Comparison of ENCODE assay signal across 27 cellular contexts in genomic region chr1:205780335-205780734, GRCh38.
"Had no signal": no experiment of that assay in that cellular context is flagged by ENCODE, and none has a peak within 500 bp of the region (broad histone marks: within the 10 kb centered on the region; RNA-seq: fewer than 3 reads in every experiment).

No MANE protein-coding gene starts in this region.

- H3K4me3 ChIP-seq: coronary artery, esophagus squamous epithelium, heart right ventricle, left lung, neural progenitor cell, prostate gland, right atrium auricular region, smooth muscle cell, suprapubic skin, transverse colon, vagina had no signal

- H3K27me3 Mint-ChIP-seq: effector memory CD8-positive, alpha-beta T cell; stimulated activated naive CD8-positive, alpha-beta T cell treated with anti-CD3 and anti-CD28 coated beads, Interleukin-15, amount 100 ng/mL, for 72 hours had no signal

- H3K4me2 ChIP-seq: neural progenitor cell, smooth muscle cell had no signal

- H3K27ac ChIP-seq: coronary artery, esophagus squamous epithelium, heart right ventricle, left lung, neural progenitor cell, prostate gland, right atrium auricular region, suprapubic skin, transverse colon, vagina had no signal

- H3K9me3 Mint-ChIP-seq: effector memory CD8-positive, alpha-beta T cell; naive thymus-derived CD4-positive, alpha-beta T cell; nephron; stimulated activated naive CD8-positive, alpha-beta T cell treated with anti-CD3 and anti-CD28 coated beads, Interleukin-15, amount 100 ng/mL, for 72 hours had no signal

- H3K36me3 Mint-ChIP-seq: neural progenitor cell had no signal

- H3K4me3 Mint-ChIP-seq: effector memory CD8-positive, alpha-beta T cell; naive thymus-derived CD4-positive, alpha-beta T cell; nephron; neural progenitor cell; stimulated activated naive CD8-positive, alpha-beta T cell treated with anti-CD3 and anti-CD28 coated beads, Interleukin-15, amount 100 ng/mL, for 72 hours had no signal

- DNase-seq: effector memory CD8-positive, alpha-beta T cell; erythroblast; esophagus squamous epithelium; foreskin melanocyte; glutamatergic neuron; heart right ventricle; hippocampal formation; left cardiac atrium; left lung; mesenchymal stem cell; midbrain; naive thymus-derived CD4-positive, alpha-beta T cell; stimulated activated CD4-positive, alpha-beta T cell treated with anti-CD3 and anti-CD28 coated beads, Interleukin-12 subunit alpha, Interleukin-12 subunit beta, amount 100 ng/mL, for 4 hours; stimulated activated CD4-positive, alpha-beta T cell treated with anti-CD3 and anti-CD28 coated beads, Interleukin-1b, Interleukin-23, amount 100 ng/mL, for 48 hours; stimulated activated CD4-positive, alpha-beta T cell treated with anti-CD3 and anti-CD28 coated beads, Interleukin-4, amount 100 ng/mL, for 1 hour; stimulated activated CD8-positive, alpha-beta memory T cell treated with anti-CD3 and anti-CD28 coated beads, Interleukin-4, amount 100 ng/mL, for 48 hours; stimulated activated naive CD8-positive, alpha-beta T cell treated with anti-CD3 and anti-CD28 coated beads, Interleukin-15, amount 100 ng/mL, for 72 hours; transverse colon had no signal

- ATAC-seq: effector memory CD8-positive, alpha-beta T cell; heart right ventricle; left cardiac atrium; left lung; naive thymus-derived CD4-positive, alpha-beta T cell; sciatic nerve; stimulated activated naive CD8-positive, alpha-beta T cell treated with anti-CD3 and anti-CD28 coated beads, Interleukin-15, amount 100 ng/mL, for 72 hours had no signal

- H3K27ac Mint-ChIP-seq: naive thymus-derived CD4-positive, alpha-beta T cell; neural progenitor cell; stimulated activated naive CD8-positive, alpha-beta T cell treated with anti-CD3 and anti-CD28 coated beads, Interleukin-15, amount 100 ng/mL, for 72 hours had no signal

- H3K27me3 ChIP-seq: esophagus squamous epithelium, heart right ventricle, left lung, right atrium auricular region, suprapubic skin, transverse colon, vagina had no signal

- H2AFZ ChIP-seq: neural progenitor cell had no signal

- H3K9ac ChIP-seq: neural progenitor cell had no signal

- H3K4me1 ChIP-seq: neural progenitor cell, prostate gland had no signal
